ENCODE assay signal across 9 cellular contexts in genomic region chr10:122435212-122435827, GRCh38. TPM values are rescaled to one million over a fixed set of nuclear protein-coding genes. Genes with fewer than 3 reads are reported as not detected.
DNase-seq lines count a peak whose midpoint lies in the region; ATAC-seq and TF ChIP-seq lines count a peak whose summit lies in the region.
"Had no signal": no experiment of that assay in that cellular context is flagged by ENCODE, and none has a peak within 500 bp of the region (broad histone marks: within the 10 kb centered on the region; RNA-seq: fewer than 3 reads in every experiment).

No MANE protein-coding gene starts in this region.

- BruUV-seq in Caco-2 (replicated peaks; lab: Mats Ljungman, UMichigan) = no TSS peak

- H3K36me3 Mint-ChIP-seq in Caco-2 (ENCODE audit: insufficient read depth, unreplicated experiment) = peaks cover 18% of the 10 kb centered on the region

- H3K4me3 ChIP-seq in Caco-2 (ENCODE audit: low read depth, low read length) (no peak overlapping the region), LNCaP clone FGC (ENCODE audit: low read depth, low read length) (no peak overlapping the region), psoas muscle (no peak overlapping the region)

- H3K4me1 Mint-ChIP-seq in Caco-2 (ENCODE audit: low read depth, unreplicated experiment) = no peaks in the 10 kb centered on the region

- intact Hi-C loops in Caco-2 (cut with micrococcal nuclease; ENCODE audit: unreplicated experiment) = loop anchor here (1.0 kb wide), 2 partner anchors 93 to 136 kb away; no protein-coding TSS in a partner anchor
- intact Hi-C loops in psoas muscle (cut with DNase I) = loop anchor here (1.0 to 10.0 kb wide), 4 partner anchors 93 to 156 kb away; partner anchors contain the start of gene DMBT1 (in 1 of the 2)

- H3K27me3 Mint-ChIP-seq in Caco-2 (ENCODE audit: insufficient read depth, unreplicated experiment) = no peaks in the 10 kb centered on the region

- H3K36me3 ChIP-seq in Caco-2 (ENCODE audit: control insufficient read depth, insufficient read depth, low read length) (no peaks in the 10 kb centered on the region), psoas muscle (ENCODE audit: insufficient read depth in 1 of 2, low read depth in 1 of 2) (peaks cover 2 to 40% of the 10 kb centered on the region in 2 donors)

- H3K27ac Mint-ChIP-seq in Caco-2 (ENCODE audit: unreplicated experiment) = no peak overlapping the region

- ATAC-seq in psoas muscle = peak in 2 of 4 donors; percentile 53 to 75
- no peak for ATAC-seq in GM19467 (IDR thresholded peaks at IDR 0.05; ENCODE audit: unreplicated experiment)

- H3K9me3 ChIP-seq in Caco-2 = no peaks in the 10 kb centered on the region
- H3K9me3 ChIP-seq in psoas muscle = no peaks in the 10 kb centered on the region

- no peaks in the 10 kb centered on the region for H3K9me3 Mint-ChIP-seq in Caco-2 (ENCODE audit: unreplicated experiment)

- H3K4me1 ChIP-seq in Caco-2 (no peaks in the 10 kb centered on the region), psoas muscle (no peaks in the 10 kb centered on the region)

- WGBS in psoas muscle, 3 donors = 33 to 36% (median 33%) methylated on average over 3 of the region's 3 CpGs

- H3K27me3 ChIP-seq in Caco-2 (replicated peaks; ENCODE audit: control insufficient read depth, insufficient read depth, low read length) (no peaks in the 10 kb centered on the region), psoas muscle (ENCODE audit: insufficient read depth in 3 of 3, low read length in 2 of 3) (no peaks in the 10 kb centered on the region)

- CTCF ChIA-PET in Caco-2 (lab: Charles Lee) = interaction anchor here (0.6 to 4.1 kb wide), 7 partner anchors 61 to 167 kb away, joined by 3 to 46 read pairs (median 5); partner anchors contain the start of gene PLEKHA1

- H3K27ac ChIP-seq in psoas muscle = no peak overlapping the region

- H3K4me3 Mint-ChIP-seq in Caco-2 (ENCODE audit: unreplicated experiment) = no peak overlapping the region

- peak in 1 of 2 experiments; percentile 49 for DNase-seq in Caco-2
- peak; percentile 19 for DNase-seq in LNCaP clone FGC (ENCODE audit: low read depth)
- peak; percentile 41 for DNase-seq in SKM-1 treated with dmso at 0.1 percent for 144 hours (lab: John Stamatoyannopoulos, UW; ENCODE audit: unreplicated experiment)
- DNase-seq in fibroblast of the conjunctiva (ENCODE audit: low read depth) = peak; percentile 29
- DNase-seq in psoas muscle = no peak
- no peak for DNase-seq in activated CD4-positive, alpha-beta T cell treated with anti-CD3 and anti-CD28 coated beads, Interleukin-2, amount 50 U/mL, for 48 hours
- no peak for DNase-seq in stimulated activated naive CD4-positive, alpha-beta T cell treated with Interleukin-2 at 50 U/mL for 16 hours (lab: John Stamatoyannopoulos, UW)

- POLR2A ChIA-PET in Caco-2 (lab: Charles Lee) = no interaction called here

- peak; percentile 45 to 87 for TF ChIP-seq CTCF in Caco-2 (IDR thresholded peaks at IDR 0.05; ENCODE audit: insufficient read depth in 1 of 2, low read depth in 1 of 2, low read length in 1 of 2, severe bottlenecking in 1 of 2, unreplicated experiment in 1 of 2)
- TF ChIP-seq CTCF in LNCaP clone FGC (IDR thresholded peaks at IDR 0.05; ENCODE audit: control insufficient read depth, extremely low read depth, insufficient read depth) = peak; percentile 43
- peak; percentile 76 for TF ChIP-seq CTCF in psoas muscle (IDR thresholded peaks at IDR 0.05)

RNA-seq across cellular contexts. Expression of gene ARMS2, which starts 19.1 kb away (rescaled TPM):
- total RNA-seq in Caco-2 (2022) (not detected in 2 replicates), psoas muscle (not detected)
- under 1 TPM in 1 of 3 donors, not detected in 2; 0.47 TPM for polyA plus RNA-seq in psoas muscle
- total RNA-seq: urinary bladder had no signal
- polyA plus RNA-seq: urinary bladder had no signal

RNA-seq across cellular contexts. Expression of gene HTRA1, which starts 26.0 kb away (rescaled TPM):
- total RNA-seq in Caco-2 (2022) (0.70 and 1.1 TPM in 2 replicates), psoas muscle (10 to 100 TPM; 11.6 to 30.8 (median 13.2) TPM)
- polyA plus RNA-seq in psoas muscle = 10 to 100 TPM; 11.4 to 18.7 (median 11.5) TPM

Comparison
In these comparisons a context has a peak if more than half of its experiments do, and no peak if none do; other contexts are left out.
1. DNase-seq: peak in LNCaP clone FGC (single experiment), SKM-1 treated with dmso at 0.1 percent for 144 hours (single experiment) and fibroblast of the conjunctiva (single experiment); none in psoas muscle (0 of 2), activated CD4-positive, alpha-beta T cell treated with anti-CD3 and anti-CD28 coated beads, Interleukin-2, amount 50 U/mL, for 48 hours (0 of 2) and stimulated activated naive CD4-positive, alpha-beta T cell treated with Interleukin-2 at 50 U/mL for 16 hours (single experiment).
2. Peak in every context shown above with its lines, with median percentiles within 50 percentile points of each other: CTCF ChIP-seq.